ENCODE assay signal across 8 cellular contexts in the genomic region with DNA sequence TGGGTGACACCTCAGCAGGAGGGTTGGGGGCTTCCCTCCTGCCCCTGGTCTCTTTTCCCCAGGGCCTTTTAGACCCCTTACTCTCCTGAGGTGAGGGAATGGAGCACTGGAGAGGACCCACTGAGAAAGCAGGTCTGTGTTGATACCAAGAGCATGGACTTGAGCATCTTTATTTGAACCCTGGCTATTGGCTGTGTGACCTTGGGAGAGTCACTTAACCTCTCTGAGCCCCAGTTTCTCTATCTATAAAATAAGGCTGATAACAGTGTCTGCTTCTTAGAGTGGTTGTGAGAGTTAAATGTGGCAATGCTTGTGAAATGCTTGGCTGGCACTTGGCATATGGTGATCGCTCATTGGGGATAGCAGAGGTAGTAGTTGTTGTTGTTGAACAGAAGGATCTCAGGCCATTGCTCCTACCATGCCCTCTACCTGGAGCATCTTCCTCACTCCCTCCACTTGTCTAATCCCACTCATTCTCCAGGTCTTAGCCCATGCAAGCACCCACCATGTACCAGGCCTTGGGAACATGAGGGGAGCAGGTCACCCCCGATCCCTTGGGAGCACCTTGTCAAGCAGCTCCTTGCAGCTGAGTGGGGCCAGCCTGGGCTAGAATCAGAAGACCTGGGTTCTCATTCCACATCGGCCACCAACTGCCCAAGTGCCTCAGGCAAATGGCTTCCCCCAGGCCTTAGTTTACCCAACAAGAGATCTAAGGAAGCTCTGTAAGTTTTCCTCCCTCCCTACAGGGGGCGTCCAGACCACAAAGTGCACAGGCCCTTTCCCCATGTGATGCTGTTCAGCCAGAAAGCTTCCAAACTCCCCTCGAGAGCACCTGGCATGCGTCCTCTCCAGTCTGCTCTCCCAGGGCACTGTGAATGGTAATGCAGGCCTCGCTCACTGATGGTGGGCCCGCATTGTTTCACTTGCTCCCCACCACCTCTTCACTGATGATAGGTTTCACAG.
DNase-seq lines count a peak whose midpoint lies in the region; ATAC-seq and TF ChIP-seq lines count a peak whose summit lies in the region.

No MANE protein-coding gene starts in this region.

- no peak overlapping the region for H3K4me3 Mint-ChIP-seq in activated T-helper 17 cell treated with anti-CD3 and anti-CD28 coated beads, Interleukin-2, amount 50 U/mL, for 72 hours

- no peaks in the 10 kb centered on the region for H3K9me3 Mint-ChIP-seq in activated T-helper 17 cell treated with anti-CD3 and anti-CD28 coated beads, Interleukin-2, amount 50 U/mL, for 72 hours

- H3K4me2 ChIP-seq in OCI-LY3 (ENCODE audit: low read length) (no peak overlapping the region), fibroblast of lung (ENCODE audit: extremely low read depth, insufficient read depth, low read length) (no peak overlapping the region)

- H3K79me2 ChIP-seq in OCI-LY3 (ENCODE audit: low read length) (no peaks in the 10 kb centered on the region), fibroblast of lung (ENCODE audit: control insufficient read depth, insufficient read depth, low read length) (no peaks in the 10 kb centered on the region)

- DNase-seq in GM10248 (ENCODE audit: extremely low spot score) (no peak), fibroblast of lung (ENCODE audit: low read depth in 2 of 2) (no peak), Ammon's horn (ENCODE audit: low spot score) (no peak), GM19238 (ENCODE audit: insufficient read length, low spot score) (no peak), NCI-H510A (lab: John Stamatoyannopoulos, UW) (no peak)

- no peak overlapping the region for H3K4me3 ChIP-seq in OCI-LY3 (ENCODE audit: low read length)
- H3K4me3 ChIP-seq in fibroblast of lung (replicated peaks in 1 of 4; ENCODE audit: control extremely low read depth in 1 of 4, insufficient read depth in 1 of 4, low read depth in 3 of 4, low read length in 4 of 4) = no peak overlapping the region

- H3K27me3 ChIP-seq in OCI-LY3 (ENCODE audit: low read depth, low read length) (peaks cover 6% of the 10 kb centered on the region), fibroblast of lung (ENCODE audit: control insufficient read depth, insufficient read depth, low read length) (peaks cover 4% of the 10 kb centered on the region)

- no peaks in the 10 kb centered on the region for H3K4me1 Mint-ChIP-seq in activated T-helper 17 cell treated with anti-CD3 and anti-CD28 coated beads, Interleukin-2, amount 50 U/mL, for 72 hours

- no peaks in the 10 kb centered on the region for H3K4me1 ChIP-seq in OCI-LY3 (ENCODE audit: low read length)
- no peaks in the 10 kb centered on the region for H3K4me1 ChIP-seq in fibroblast of lung (ENCODE audit: control insufficient read depth, extremely low read depth, insufficient read depth, low read length)

- POLR2A ChIA-PET in GM10248 (lab: Yijun Ruan, JAX) = no interaction called here

- H3K36me3 Mint-ChIP-seq in activated T-helper 17 cell treated with anti-CD3 and anti-CD28 coated beads, Interleukin-2, amount 50 U/mL, for 72 hours (ENCODE audit: low read depth) = no peaks in the 10 kb centered on the region

- CTCF ChIA-PET in GM10248 (lab: Yijun Ruan, JAX) = interaction anchor here (0.7 to 2.6 kb wide), 7 partner anchors 14 to 646 kb away, joined by 3 to 11 read pairs (median 4); no protein-coding TSS in a partner anchor

- peaks cover 10% of the 10 kb centered on the region for H3K27me3 Mint-ChIP-seq in activated T-helper 17 cell treated with anti-CD3 and anti-CD28 coated beads, Interleukin-2, amount 50 U/mL, for 72 hours

- no peaks in the 10 kb centered on the region for H3K9me3 ChIP-seq in OCI-LY3 (ENCODE audit: insufficient read depth, low read length)
- no peaks in the 10 kb centered on the region for H3K9me3 ChIP-seq in fibroblast of lung (ENCODE audit: control insufficient read depth, insufficient read depth, low read depth, low read length)

- no peak overlapping the region for H2AFZ ChIP-seq in OCI-LY3 (ENCODE audit: low read depth, low read length)
- no peak overlapping the region for H2AFZ ChIP-seq in fibroblast of lung (ENCODE audit: low read length)

- H3K27ac ChIP-seq in 22Rv1 (no peak overlapping the region), OCI-LY3 (ENCODE audit: low read length) (no peak overlapping the region), fibroblast of lung (ENCODE audit: insufficient read depth, low read length) (no peak overlapping the region)

- H4K20me1 ChIP-seq in OCI-LY3 (ENCODE audit: insufficient read depth, low read length) (no peaks in the 10 kb centered on the region), fibroblast of lung (ENCODE audit: control insufficient read depth, extremely low read depth, insufficient read depth, low read length) (no peaks in the 10 kb centered on the region)

- ATAC-seq in activated T-helper 17 cell treated with anti-CD3 and anti-CD28 coated beads, Interleukin-2, amount 50 U/mL, for 72 hours (replicated peaks) = no peak

- H3K9ac ChIP-seq in OCI-LY3 (ENCODE audit: low read length) = no peak overlapping the region
- no peak overlapping the region for H3K9ac ChIP-seq in fibroblast of lung (ENCODE audit: insufficient read depth, low read length)

- TF ChIP-seq CTCF in 22Rv1 (IDR thresholded peaks at IDR 0.05) (peak; percentile 35), GM10248 (IDR thresholded peaks at IDR 0.05; ENCODE audit: control extremely low read depth, extremely low read depth, low read depth, missing control alignments) (peak; percentile 17), OCI-LY3 (IDR thresholded peaks at IDR 0.05; ENCODE audit: low read depth, low read length) (peak; percentile 38), fibroblast of lung (conservative IDR thresholded peaks at IDR 0.05 in 1 of 2, IDR thresholded peaks at IDR 0.05 in 1 of 2; ENCODE audit: low read depth in 1 of 2, low read length in 2 of 2) (peak; percentile 18 to 24)

- H3K27ac Mint-ChIP-seq in activated T-helper 17 cell treated with anti-CD3 and anti-CD28 coated beads, Interleukin-2, amount 50 U/mL, for 72 hours = no peak overlapping the region

- H3K36me3 ChIP-seq in OCI-LY3 (replicated peaks; ENCODE audit: low read depth, low read length) (no peaks in the 10 kb centered on the region), fibroblast of lung (ENCODE audit: control insufficient read depth, insufficient read depth, low read length) (no peaks in the 10 kb centered on the region)
